ENCODE assay signal across 15 cellular contexts in genomic region chr14:22517117-22517720, GRCh38.
A peak's percentile ranks its signal among the peaks of the same experiment; 100 is the strongest.
DNase-seq lines count a peak whose midpoint lies in the region; ATAC-seq lines count a peak whose summit lies in the region.
"Had no signal": no experiment of that assay in that cellular context is flagged by ENCODE, and none has a peak within 500 bp of the region (broad histone marks: within the 10 kb centered on the region; RNA-seq: fewer than 3 reads in every experiment).

No MANE protein-coding gene starts in this region.

- no peaks in the 10 kb centered on the region for H3K27me3 Mint-ChIP-seq in CD8-positive, alpha-beta memory T cell
- H3K27me3 Mint-ChIP-seq in activated CD4-positive, alpha-beta memory T cell treated with anti-CD3 and anti-CD28 coated beads for 36 hours, result no peaks in the 10 kb centered on the region
- H3K27me3 Mint-ChIP-seq in naive thymus-derived CD4-positive, alpha-beta T cell, result no peaks in the 10 kb centered on the region

- no peaks in the 10 kb centered on the region for H3K9me3 ChIP-seq in BLaER1
- no peaks in the 10 kb centered on the region for H3K9me3 ChIP-seq in CD8-positive, alpha-beta memory T cell (ENCODE audit: low read length)
- H3K9me3 ChIP-seq in naive thymus-derived CD4-positive, alpha-beta T cell (ENCODE audit: control insufficient read depth in 2 of 3, low read length in 3 of 3), result no peaks in the 10 kb centered on the region
- H3K9me3 ChIP-seq: heart left ventricle, SJSA1 had no signal

- intact Hi-C loops in activated CD4-positive, alpha-beta memory T cell treated with anti-CD3 and anti-CD28 coated beads for 36 hours (cut with micrococcal nuclease), result no loop called here
- intact Hi-C loops in naive thymus-derived CD4-positive, alpha-beta T cell (cut with micrococcal nuclease), result loop anchor here in 1 of 2 donors (5.0 kb wide), 1 partner anchor 35 kb away; no protein-coding TSS in a partner anchor

- peaks cover 100% of the 10 kb centered on the region for H3K36me3 ChIP-seq in BLaER1
- H3K36me3 ChIP-seq in CD8-positive, alpha-beta memory T cell (ENCODE audit: insufficient read depth, low read length), result peaks cover 39% of the 10 kb centered on the region
- peaks cover 16 to 32% (median 17%) of the 10 kb centered on the region in 3 experiments for H3K36me3 ChIP-seq in naive thymus-derived CD4-positive, alpha-beta T cell (ENCODE audit: control insufficient read depth in 2 of 3, insufficient read depth in 3 of 3, low read length in 3 of 3)
- H3K36me3 ChIP-seq: heart left ventricle had no signal

- peak overlapping the region; percentile 90 to 98 (median 96) for H3K27ac Mint-ChIP-seq in CD8-positive, alpha-beta memory T cell
- peak overlapping the region; percentile 99 for H3K27ac Mint-ChIP-seq in activated CD4-positive, alpha-beta memory T cell treated with anti-CD3 and anti-CD28 coated beads for 36 hours
- peak overlapping the region; percentile 93 to 99 (median 96) for H3K27ac Mint-ChIP-seq in naive thymus-derived CD4-positive, alpha-beta T cell
- H3K27ac Mint-ChIP-seq: WTC11 had no signal

- peaks cover 99% of the 10 kb centered on the region for H3K4me1 ChIP-seq in BLaER1
- peaks cover 97% of the 10 kb centered on the region for H3K4me1 ChIP-seq in CD8-positive, alpha-beta memory T cell (ENCODE audit: insufficient read depth, low read length)
- peaks cover 82 to 86% of the 10 kb centered on the region in 2 donors for H3K4me1 ChIP-seq in naive thymus-derived CD4-positive, alpha-beta T cell (ENCODE audit: control insufficient read depth in 2 of 2, insufficient read depth in 2 of 2, low read length in 2 of 2)

- H3K4me1 Mint-ChIP-seq in CD8-positive, alpha-beta memory T cell, result peaks cover 82 to 92% (median 88%) of the 10 kb centered on the region in 3 donors
- H3K4me1 Mint-ChIP-seq in activated CD4-positive, alpha-beta memory T cell treated with anti-CD3 and anti-CD28 coated beads for 36 hours (ENCODE audit: low read depth), result peaks cover 83% of the 10 kb centered on the region
- H3K4me1 Mint-ChIP-seq in naive thymus-derived CD4-positive, alpha-beta T cell, result peaks cover 32 to 92% (median 86%) of the 10 kb centered on the region in 7 donors

- H3K9ac ChIP-seq in BLaER1, result no peak overlapping the region

- no peak overlapping the region for H3K4me3 ChIP-seq in BLaER1
- peak overlapping the region; percentile 44 for H3K4me3 ChIP-seq in CD8-positive, alpha-beta memory T cell (ENCODE audit: low read length)
- peak overlapping the region; percentile 49 for H3K4me3 ChIP-seq in naive thymus-derived CD4-positive, alpha-beta T cell (ENCODE audit: low read length)
- H3K4me3 ChIP-seq: SJSA1 had no signal

- 0 out of 2 replicates have a peak overlapping the region, but pooled peaks have one; percentile 4 for H3K4me2 ChIP-seq in BLaER1

- no peak for DNase-seq in CD8-positive, alpha-beta memory T cell
- no peak for DNase-seq in activated CD4-positive, alpha-beta memory T cell treated with anti-CD3 and anti-CD28 coated beads for 36 hours
- no peak for DNase-seq in naive thymus-derived CD4-positive, alpha-beta T cell
- DNase-seq in iPS-NIHi11 (ENCODE audit: low spot score) (no peak), 8988T (no peak), SKM-1 treated with dmso at 0.1 percent for 144 hours (lab: John Stamatoyannopoulos, UW; ENCODE audit: unreplicated experiment) (no peak)
- DNase-seq: GDM1, H7, heart left ventricle, Kasumi-1, left cardiac atrium had no signal

- POLR2A ChIA-PET in CD8-positive, alpha-beta memory T cell (lab: Charles Lee), result interaction anchor here (1.0 to 18.8 kb wide), 7 partner anchors 11 to 874 kb away, joined by 3 to 285 read pairs (median 13); no protein-coding TSS in a partner anchor
- POLR2A ChIA-PET in activated CD4-positive, alpha-beta memory T cell treated with anti-CD3 and anti-CD28 coated beads for 36 hours (lab: Charles Lee), result interaction anchor here (0.6 to 26.6 kb wide), 11 partner anchors 12 to 354 kb away, joined by 3 to 639 read pairs (median 9); no protein-coding TSS in a partner anchor
- POLR2A ChIA-PET in naive thymus-derived CD4-positive, alpha-beta T cell (lab: Charles Lee), result interaction anchor here (1.0 to 36.7 kb wide), 7 partner anchors 12 to 769 kb away, joined by 4 to 709 read pairs (median 182); no protein-coding TSS in a partner anchor

- no peak for ATAC-seq in naive thymus-derived CD4-positive, alpha-beta T cell
- no peak for ATAC-seq in GM19455 (IDR thresholded peaks at IDR 0.05; ENCODE audit: unreplicated experiment)
- ATAC-seq: heart left ventricle, left cardiac atrium had no signal

- H3K27me3 ChIP-seq in BLaER1, result no peaks in the 10 kb centered on the region
- no peaks in the 10 kb centered on the region for H3K27me3 ChIP-seq in CD8-positive, alpha-beta memory T cell (ENCODE audit: insufficient read depth, low read length, poor library complexity, severe bottlenecking)
- no peaks in the 10 kb centered on the region for H3K27me3 ChIP-seq in naive thymus-derived CD4-positive, alpha-beta T cell (ENCODE audit: control insufficient read depth in 2 of 2, insufficient read depth in 2 of 2, low read length in 2 of 2)
- H3K27me3 ChIP-seq: heart left ventricle, SJSA1 had no signal

- H3K4me3 Mint-ChIP-seq in CD8-positive, alpha-beta memory T cell, result peak overlapping the region; percentile 88 to 95 (median 90)
- H3K4me3 Mint-ChIP-seq in activated CD4-positive, alpha-beta memory T cell treated with anti-CD3 and anti-CD28 coated beads for 36 hours, result peak overlapping the region; percentile 83
- H3K4me3 Mint-ChIP-seq in naive thymus-derived CD4-positive, alpha-beta T cell, result peak overlapping the region; percentile 79 to 92 (median 89)
- H3K4me3 Mint-ChIP-seq: WTC11 had no signal

- H3K36me3 Mint-ChIP-seq in CD8-positive, alpha-beta memory T cell, result peaks cover 48 to 93% (median 66%) of the 10 kb centered on the region in 3 donors
- H3K36me3 Mint-ChIP-seq in activated CD4-positive, alpha-beta memory T cell treated with anti-CD3 and anti-CD28 coated beads for 36 hours, result peaks cover 93% of the 10 kb centered on the region
- H3K36me3 Mint-ChIP-seq in naive thymus-derived CD4-positive, alpha-beta T cell, result peaks cover 8 to 88% (median 74%) of the 10 kb centered on the region in 5 donors
- H3K36me3 Mint-ChIP-seq: WTC11 had no signal

- CTCF ChIA-PET in CD8-positive, alpha-beta memory T cell (lab: Charles Lee), result interaction anchor here (0.7 to 3.8 kb wide), 8 partner anchors 10 to 520 kb away, joined by 3 to 26 read pairs (median 4); no protein-coding TSS in a partner anchor
- CTCF ChIA-PET in activated CD4-positive, alpha-beta memory T cell treated with anti-CD3 and anti-CD28 coated beads for 36 hours (lab: Charles Lee), result interaction anchor here (1.0 to 2.5 kb wide), 6 partner anchors 9 to 599 kb away, joined by 3 to 8 read pairs (median 5); no protein-coding TSS in a partner anchor
- CTCF ChIA-PET in naive thymus-derived CD4-positive, alpha-beta T cell (lab: Charles Lee), result interaction anchor here (1.0 to 1.7 kb wide), 5 partner anchors 12 to 69 kb away, joined by 3 to 4 read pairs (median 3); no protein-coding TSS in a partner anchor

- no peak overlapping the region for H3K27ac ChIP-seq in BLaER1
- no peak overlapping the region for H3K27ac ChIP-seq in CD8-positive, alpha-beta memory T cell (ENCODE audit: low read depth, low read length)
- H3K27ac ChIP-seq in naive thymus-derived CD4-positive, alpha-beta T cell (ENCODE audit: low read depth, low read length), result peak overlapping the region; percentile 90
- H3K27ac ChIP-seq: SJSA1 had no signal

- no peaks in the 10 kb centered on the region for H3K9me3 Mint-ChIP-seq in CD8-positive, alpha-beta memory T cell
- no peaks in the 10 kb centered on the region for H3K9me3 Mint-ChIP-seq in activated CD4-positive, alpha-beta memory T cell treated with anti-CD3 and anti-CD28 coated beads for 36 hours
- no peaks in the 10 kb centered on the region for H3K9me3 Mint-ChIP-seq in naive thymus-derived CD4-positive, alpha-beta T cell
- H3K9me3 Mint-ChIP-seq: WTC11 had no signal

- peaks cover 100% of the 10 kb centered on the region for H4K20me1 ChIP-seq in BLaER1
